Comparison of ENCODE assay signal across 11 cellular contexts in the genomic region with DNA sequence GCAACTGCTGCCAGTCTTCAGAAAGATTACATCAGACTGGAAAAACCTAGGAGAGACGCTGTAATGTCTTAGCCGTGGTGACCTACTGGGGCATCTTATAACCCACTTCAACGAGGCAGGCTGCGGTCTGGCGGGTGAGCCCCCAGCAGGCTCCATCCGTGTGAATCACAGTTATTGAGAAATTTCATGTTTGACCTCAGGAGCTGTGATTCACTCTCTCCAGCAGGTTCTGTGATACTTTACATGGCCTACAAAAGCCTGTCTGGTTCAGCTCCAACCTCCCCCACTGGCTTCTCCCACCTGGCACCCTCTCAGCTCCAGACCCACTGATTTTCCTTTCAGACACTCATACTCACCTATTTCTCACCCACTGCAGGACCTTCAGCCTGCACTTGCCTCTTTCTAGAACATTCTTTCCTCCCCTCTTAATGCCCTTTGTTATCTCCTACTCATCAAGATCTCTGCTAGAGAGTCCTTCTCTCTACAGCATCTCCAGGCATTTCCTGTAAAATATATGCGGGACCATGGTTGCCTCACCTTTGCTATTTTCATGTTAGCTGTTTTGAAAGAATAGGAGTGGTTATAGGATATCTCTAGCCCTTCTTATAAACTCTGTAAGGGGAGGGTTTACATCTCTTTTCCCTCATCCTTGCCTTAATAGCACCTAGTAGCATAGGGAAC.
A peak's percentile ranks its signal among the peaks of the same experiment; 100 is the strongest.
DNase-seq lines count a peak whose midpoint lies in the region; ATAC-seq and TF ChIP-seq lines count a peak whose summit lies in the region.
"Had no signal": no experiment of that assay in that cellular context is flagged by ENCODE, and none has a peak within 500 bp of the region (broad histone marks: within the 10 kb centered on the region; RNA-seq: fewer than 3 reads in every experiment).

No MANE protein-coding gene starts in this region.

- no peak overlapping the region for H3K27ac ChIP-seq in adrenal gland

- ATAC-seq in HG02970 (IDR thresholded peaks at IDR 0.05; ENCODE audit: low FRiP score, unreplicated experiment), result no peak

- intact Hi-C loops in adrenal gland (cut with DNase I), result no loop called here

- H3K9me3 ChIP-seq in adrenal gland (replicated peaks in 1 of 3), result no peaks in the 10 kb centered on the region

- H3K4me3 ChIP-seq in adrenal gland, result no peak overlapping the region

- in situ Hi-C loops in ACHN (cut with HindIII; ENCODE audit: low pct_ligation_motif_present, low pct_unique_long_range_greater_than_20kb, low sequenced_read_pairs), result no loop called here

- no peak for TF ChIP-seq POLR2A in adrenal gland (IDR thresholded peaks at IDR 0.05)

- WGBS in adrenal gland, 4 donors, result 51 to 68% (median 58%) methylated on average over 7 of the region's 7 CpGs

- H3K36me3 ChIP-seq in adrenal gland (replicated peaks in 1 of 2), result no peaks in the 10 kb centered on the region

- no peaks in the 10 kb centered on the region for H3K27me3 ChIP-seq in adrenal gland

- no peak for TF ChIP-seq CTCF in adrenal gland (IDR thresholded peaks at IDR 0.05)

- no peaks in the 10 kb centered on the region for H3K4me1 ChIP-seq in adrenal gland (replicated peaks in 1 of 2)

- DNase-seq in ACHN (peak; percentile 77), LHCN-M2 (ENCODE audit: low read depth) (peak; percentile 10), adrenal gland (peak in 4 of 7 donors; percentile 20 to 37 (median 26)), non-pigmented ciliary epithelial cell (ENCODE audit: low read depth) (peak; percentile 42), NCI-H82 treated with DMSO at 0.1 percent for 48 hours (lab: John Stamatoyannopoulos, UW; ENCODE audit: unreplicated experiment) (no peak), DMS53 (lab: John Stamatoyannopoulos, UW) (no peak), NCI-H1417 (lab: John Stamatoyannopoulos, UW) (no peak)
- DNase-seq: caudate nucleus, DMS 273 treated with DMSO at 0.1 percent for 48 hours, NCI-H1417 treated with DMSO at 0.1 percent for 48 hours had no signal

Comparison
In these comparisons a context has a peak if more than half of its experiments do, and no peak if none do; other contexts are left out.
1. DNase-seq: peak in ACHN (single experiment), LHCN-M2 (single experiment), adrenal gland (4 of 7) and non-pigmented ciliary epithelial cell (single experiment); none in NCI-H82 treated with DMSO at 0.1 percent for 48 hours (single experiment), DMS53 (single experiment) and NCI-H1417 (0 of 3).